Comparison of ENCODE assay signal across 10 cellular contexts in genomic region chr5:150066901-150067396, GRCh38. TPM values are rescaled to one million over a fixed set of nuclear protein-coding genes. Genes with fewer than 3 reads are reported as not detected.
A peak's percentile ranks its signal among the peaks of the same experiment; 100 is the strongest.
DNase-seq lines count a peak whose midpoint lies in the region; TF ChIP-seq lines count a peak whose summit lies in the region.
"Had no signal": no experiment of that assay in that cellular context is flagged by ENCODE, and none has a peak within 500 bp of the region (broad histone marks: within the 10 kb centered on the region; RNA-seq: fewer than 3 reads in every experiment).

No MANE protein-coding gene starts in this region.

- no peaks in the 10 kb centered on the region for H3K79me2 ChIP-seq in GM23248 (ENCODE audit: insufficient read depth)
- H3K79me2 ChIP-seq: parathyroid adenoma had no signal

- H3K27ac ChIP-seq in BLaER1 treated with 17β-estradiol and CSF1 and Interleukin-3, amounts not matched to agents 10 nM and 100 nM, result peak overlapping the region; percentile 76 to 99 (median 93)
- peak overlapping the region; percentile 62 for H3K27ac ChIP-seq in GM23248
- H3K27ac ChIP-seq: epithelial cell of prostate, parathyroid adenoma had no signal

- DNase-seq in GM23248 (peak; percentile 88), SIG-M5 treated with dmso at 0.1 percent for 504 hours (lab: John Stamatoyannopoulos, UW; ENCODE audit: unreplicated experiment) (peak; percentile 77), fibroblast of villous mesenchyme (ENCODE audit: low read depth) (peak; percentile 74), SHP77 (lab: John Stamatoyannopoulos, UW) (no peak), DMS 273 treated with DMSO at 0.1 percent for 48 hours (lab: John Stamatoyannopoulos, UW) (no peak), KBM-7 (no peak), NCI-H187 (lab: John Stamatoyannopoulos, UW) (no peak)

- H3F3A ChIP-seq in GM23248 (ENCODE audit: insufficient read depth), result peaks cover 20% of the 10 kb centered on the region

- peaks cover 0 to 82% (median 18%) of the 10 kb centered on the region in 11 experiments; a peak in 15 of 22 replicates for H3K36me3 ChIP-seq in BLaER1 treated with 17β-estradiol and CSF1 and Interleukin-3, amounts not matched to agents 10 nM and 100 nM
- H3K36me3 ChIP-seq in GM23248 (ENCODE audit: low read depth), result no peaks in the 10 kb centered on the region

- H3K9ac ChIP-seq in BLaER1 treated with 17β-estradiol and CSF1 and Interleukin-3, amounts not matched to agents 10 nM and 100 nM, result peak overlapping the region; percentile 79 to 91 (median 85); a peak in 21 of 22 replicates
- peak overlapping the region; percentile 38; the same call in 1 of the 2 replicates for H3K9ac ChIP-seq in GM23248
- H3K9ac ChIP-seq: parathyroid adenoma had no signal

- no peaks in the 10 kb centered on the region for H3K9me3 ChIP-seq in BLaER1 treated with 17β-estradiol and CSF1 and Interleukin-3, amounts not matched to agents 10 nM and 100 nM (replicated peaks in 1 of 11)
- no peaks in the 10 kb centered on the region for H3K9me3 ChIP-seq in GM23248 (ENCODE audit: low read depth)

- H3K27me3 ChIP-seq in BLaER1 treated with 17β-estradiol and CSF1 and Interleukin-3, amounts not matched to agents 10 nM and 100 nM, result no peaks in the 10 kb centered on the region
- no peaks in the 10 kb centered on the region for H3K27me3 ChIP-seq in GM23248 (replicated peaks; ENCODE audit: insufficient read depth)

- peak overlapping the region; percentile 59; the same call in 1 of the 2 replicates for H2AFZ ChIP-seq in GM23248
- H2AFZ ChIP-seq: parathyroid adenoma had no signal

- in situ Hi-C loops in GM23248 (cut with MboI), result no loop called here
- in situ Hi-C loops in KBM-7 (cut with MboI; ENCODE audit: low pct_unique_long_range_greater_than_20kb, low sequenced_read_pairs), result no loop called here

- 89 to 95% methylated on average over 2 of the region's 2 CpGs for WGBS in GM23248 (ENCODE audit: low coverage in 1 of 2, low lambda C conversion rate in 2 of 2, missing lambda C conversion rate in 2 of 2), 2 experiments

- peaks cover 0 to 51% (median 0%) of the 10 kb centered on the region in 11 experiments; a peak in 2 of 22 replicates for H4K20me1 ChIP-seq in BLaER1 treated with 17β-estradiol and CSF1 and Interleukin-3, amounts not matched to agents 10 nM and 100 nM
- H4K20me1 ChIP-seq in GM23248 (ENCODE audit: insufficient read depth), result no peaks in the 10 kb centered on the region

- no peak for TF ChIP-seq CTCF in fibroblast of villous mesenchyme (IDR thresholded peaks at IDR 0.05; ENCODE audit: insufficient read depth, low read depth, low read length)

- H3K4me2 ChIP-seq in BLaER1 treated with 17β-estradiol and CSF1 and Interleukin-3, amounts not matched to agents 10 nM and 100 nM, result peak overlapping the region; percentile 92 to 100 (median 99)
- peak overlapping the region; percentile 56 for H3K4me2 ChIP-seq in GM23248 (ENCODE audit: unreplicated experiment)

- no peaks in the 10 kb centered on the region for H3K9me2 ChIP-seq in GM23248 (ENCODE audit: insufficient read depth)

- peak overlapping the region; percentile 10 to 69 (median 62); a peak in 17 of 20 replicates for H3K4me3 ChIP-seq in BLaER1 treated with 17β-estradiol and CSF1 and Interleukin-3, amounts not matched to agents 10 nM and 100 nM
- H3K4me3 ChIP-seq in GM23248 (no peak overlapping the region), fibroblast of villous mesenchyme (ENCODE audit: low read depth, low read length) (no peak overlapping the region)

- peaks cover 88 to 100% (median 99%) of the 10 kb centered on the region in 10 experiments for H3K4me1 ChIP-seq in BLaER1 treated with 17β-estradiol and CSF1 and Interleukin-3, amounts not matched to agents 10 nM and 100 nM
- H3K4me1 ChIP-seq in GM23248 (ENCODE audit: insufficient read depth), result peaks cover 34% of the 10 kb centered on the region

RNA-seq across cellular contexts. Expression of gene CSF1R, which starts 19.4 kb away (rescaled TPM):
- total RNA-seq in GM23248 (2014; rRNA removed; shearing (Covaris generic)), result 0.63 TPM in 1 of 2 replicates, not detected in the other
- 0.48 and 0.56 TPM in 2 replicates for polyA plus RNA-seq in GM23248 (2016; fragmentation: Nextera tagmentation; extraction: Ambion mirVana)
- under 0.01 TPM in 2 replicates for total RNA-seq in fibroblast of villous mesenchyme

Comparison
In these comparisons a context has a peak if more than half of its experiments do, and no peak if none do; other contexts are left out.
1. H3K4me3 ChIP-seq: peak in BLaER1 treated with 17β-estradiol and CSF1 and Interleukin-3, amounts not matched to agents 10 nM and 100 nM (10 of 10); none in GM23248 (single experiment) and fibroblast of villous mesenchyme (single experiment).
2. DNase-seq: peak in GM23248 (single experiment), SIG-M5 treated with dmso at 0.1 percent for 504 hours (single experiment) and fibroblast of villous mesenchyme (single experiment); none in SHP77 (0 of 2), DMS 273 treated with DMSO at 0.1 percent for 48 hours (single experiment), KBM-7 (single experiment) and NCI-H187 (0 of 2).